10 cellular contexts compared by ENCODE assay signal in genomic region chr15:35481992-35482391, GRCh38.
DNase-seq lines count a peak whose midpoint lies in the region; ATAC-seq, FAIRE-seq and TF ChIP-seq lines count a peak whose summit lies in the region.
"Had no signal": no experiment of that assay in that cellular context is flagged by ENCODE, and none has a peak within 500 bp of the region (broad histone marks: within the 10 kb centered on the region; RNA-seq: fewer than 3 reads in every experiment).

No MANE protein-coding gene starts in this region.

- H3K4me2 ChIP-seq in mesenchymal stem cell (ENCODE audit: low read length, poor library complexity, severe bottlenecking): no peak overlapping the region

- no peaks in the 10 kb centered on the region for H3K36me3 ChIP-seq in brain microvascular endothelial cell (replicated peaks)
- H3K36me3 ChIP-seq in mesenchymal stem cell (ENCODE audit: control insufficient read depth in 1 of 2, insufficient read depth in 2 of 2, low read depth in 1 of 2, low read length in 2 of 2): peaks cover under 1 to 3% of the 10 kb centered on the region in 2 experiments
- H3K36me3 ChIP-seq in kidney (ENCODE audit: control insufficient read depth in 1 of 2, insufficient read depth in 2 of 2, low read length in 2 of 2): no peaks in the 10 kb centered on the region
- H3K36me3 ChIP-seq: cardiac muscle cell had no signal

- in situ Hi-C loops in brain microvascular endothelial cell (cut with HindIII; ENCODE audit: low pct_ligation_motif_present, low sequenced_read_pairs): loop anchor here (25.0 kb wide), 1 partner anchor 195 kb away; no protein-coding TSS in a partner anchor

- WGBS in mesenchymal stem cell: no CpG with 5 or more reads among the region's 2 CpGs

- H3K9ac ChIP-seq in mesenchymal stem cell (ENCODE audit: low read length) (no peak overlapping the region), kidney (ENCODE audit: low read length in 2 of 2) (no peak overlapping the region)

- ATAC-seq in GM21381 (IDR thresholded peaks at IDR 0.05; ENCODE audit: unreplicated experiment): no peak

- H2BK120ac ChIP-seq in mesenchymal stem cell (ENCODE audit: low read depth, low read length): no peak overlapping the region

- no peak overlapping the region for H4K91ac ChIP-seq in mesenchymal stem cell (ENCODE audit: low read length)

- no peak overlapping the region for H3K18ac ChIP-seq in mesenchymal stem cell (ENCODE audit: low read depth in 1 of 2, low read length in 2 of 2)

- H3K4me1 ChIP-seq in mesenchymal stem cell (ENCODE audit: control insufficient read depth, insufficient read depth, low read depth, low read length) (no peaks in the 10 kb centered on the region), kidney (ENCODE audit: control insufficient read depth in 1 of 2, insufficient read depth in 1 of 2, low read depth in 1 of 2, low read length in 2 of 2) (peaks cover 0 to 6% of the 10 kb centered on the region in 2 donors)

- no peak overlapping the region for H4K8ac ChIP-seq in mesenchymal stem cell (ENCODE audit: low read length)

- H2BK12ac ChIP-seq in mesenchymal stem cell (ENCODE audit: low read length in 2 of 2): no peak overlapping the region

- intact Hi-C loops in kidney (cut with DNase I): no loop called here

- H2AFZ ChIP-seq in mesenchymal stem cell (ENCODE audit: low read depth, low read length): no peak overlapping the region

- peak; percentile 52 for DNase-seq in COLO829 (ENCODE audit: low spot score)
- peak in 67 of 76 experiments; percentile 3 to 92 (median 56) for DNase-seq in HUDEP-2 (lab: John Stamatoyannopoulos, UW; ENCODE audit: unreplicated experiment in 76 of 76)
- peak; percentile 67 for DNase-seq in brain microvascular endothelial cell
- DNase-seq in mesenchymal stem cell: peak; percentile 56
- DNase-seq in activated gamma-delta T cell treated with Interleukin-2 at 50 U/mL for 16 hours: no peak
- no peak for DNase-seq in activated effector memory CD4-positive, alpha-beta T cell treated with anti-CD3 and anti-CD28 coated beads, Interleukin-2, amount 50 U/mL, for 16 hours
- no peak for DNase-seq in kidney
- DNase-seq: NCI-H1694 had no signal

- H3K27me3 ChIP-seq in brain microvascular endothelial cell (replicated peaks) (no peaks in the 10 kb centered on the region), mesenchymal stem cell (ENCODE audit: control insufficient read depth in 1 of 2, insufficient read depth in 1 of 2, low read length in 2 of 2) (no peaks in the 10 kb centered on the region)
- H3K27me3 ChIP-seq: cardiac muscle cell had no signal

- H2AK5ac ChIP-seq in mesenchymal stem cell (ENCODE audit: low read length, severe bottlenecking): no peak overlapping the region

- H3K4me3 ChIP-seq in brain microvascular endothelial cell (ENCODE audit: low read depth, low read length) (no peak overlapping the region), mesenchymal stem cell (ENCODE audit: insufficient read depth in 1 of 2, low read depth in 1 of 2, low read length in 2 of 2) (no peak overlapping the region), kidney (ENCODE audit: low read length in 2 of 2) (no peak overlapping the region)
- H3K4me3 ChIP-seq: cardiac muscle cell had no signal

- no peak overlapping the region for H2BK5ac ChIP-seq in mesenchymal stem cell (ENCODE audit: low read depth, low read length, poor library complexity, severe bottlenecking)

- H3K27ac ChIP-seq in brain microvascular endothelial cell (no peak overlapping the region), mesenchymal stem cell (ENCODE audit: low read length, poor library complexity, severe bottlenecking) (no peak overlapping the region), kidney (ENCODE audit: low read depth in 2 of 2, low read length in 2 of 2) (no peak overlapping the region)
- H3K27ac ChIP-seq: cardiac muscle cell had no signal

- H3K23ac ChIP-seq in mesenchymal stem cell (ENCODE audit: low read length in 2 of 2): no peak overlapping the region

- peaks cover 2% of the 10 kb centered on the region for H3K79me1 ChIP-seq in mesenchymal stem cell (replicated peaks; ENCODE audit: low read length, poor library complexity, severe bottlenecking)

- FAIRE-seq in kidney (lab: Jason Lieb, UNC): no peak

- no peak overlapping the region for H2BK15ac ChIP-seq in mesenchymal stem cell (ENCODE audit: low read depth, poor library complexity, severe bottlenecking)

- H3K9me3 ChIP-seq in mesenchymal stem cell (ENCODE audit: control insufficient read depth, low read length) (peaks cover 8% of the 10 kb centered on the region), kidney (ENCODE audit: control insufficient read depth in 1 of 2, low read length in 2 of 2) (peaks cover 0 to 6% of the 10 kb centered on the region in 2 donors)

- no peak overlapping the region for H3K14ac ChIP-seq in mesenchymal stem cell (ENCODE audit: low read length in 2 of 2)

- TF ChIP-seq CTCF in brain microvascular endothelial cell (IDR thresholded peaks at IDR 0.05; ENCODE audit: low read depth, low read length, missing control alignments) (no peak), kidney (IDR thresholded peaks at IDR 0.05; ENCODE audit: borderline replicate concordance, extremely low read depth, insufficient read depth) (no peak)

- H3K4ac ChIP-seq in mesenchymal stem cell (ENCODE audit: low read depth in 1 of 2, low read length in 2 of 2): no peak overlapping the region

Comparison
In these comparisons a context has a peak if more than half of its experiments do, and no peak if none do; other contexts are left out.
1. DNase-seq: peak in COLO829 (single experiment), HUDEP-2 (67 of 76), brain microvascular endothelial cell (single experiment) and mesenchymal stem cell (single experiment); none in activated gamma-delta T cell treated with Interleukin-2 at 50 U/mL for 16 hours (single experiment), activated effector memory CD4-positive, alpha-beta T cell treated with anti-CD3 and anti-CD28 coated beads, Interleukin-2, amount 50 U/mL, for 16 hours (single experiment) and kidney (single experiment).